8 cellular contexts compared by ENCODE assay signal in genomic region chr17:75289122-75289831, GRCh38. TPM values are rescaled to one million over a fixed set of nuclear protein-coding genes. Genes with fewer than 3 reads are reported as not detected.
DNase-seq lines count a peak whose midpoint lies in the region; ATAC-seq, FAIRE-seq and TF ChIP-seq lines count a peak whose summit lies in the region.

TSS of gene SLC25A19 (minus strand) at chr17:75289433. CDS start at chr17:75286764, 2,669 bp downstream.

- H3K27me3 ChIP-seq in endothelial cell of umbilical vein (ENCODE audit: control insufficient read depth in 2 of 2, insufficient read depth in 2 of 2, low read length in 2 of 2), result no peaks in the 10 kb centered on the region

- no peaks in the 10 kb centered on the region for H3K9me1 ChIP-seq in endothelial cell of umbilical vein (replicated peaks; ENCODE audit: control insufficient read depth, extremely low read depth, insufficient read depth, low read length)

- CTCF ChIA-PET in OCI-LY7 (lab: Charles Lee; ENCODE audit: unreplicated experiment) (interaction anchor here (0.6 to 1.4 kb wide), 17 partner anchors 14 to 123 kb away, joined by 3 to 20 read pairs (median 4); partner anchors contain the start of genes MIF4GD and MRPS7), endothelial cell of umbilical vein (lab: Charles Lee) (interaction anchor here (0.8 to 2.4 kb wide), 11 partner anchors 20 to 227 kb away, joined by 3 to 68 read pairs (median 6); partner anchors contain the start of genes GGA3, GRB2, MIF4GD and MRPS7)

- H3K9me3 ChIP-seq in OCI-LY7 (ENCODE audit: low read length) (no peaks in the 10 kb centered on the region), endothelial cell of umbilical vein (replicated peaks; ENCODE audit: control insufficient read depth, insufficient read depth, low read length) (no peaks in the 10 kb centered on the region)

- POLR2A ChIA-PET in OCI-LY7 (lab: Charles Lee) (interaction anchor here (0.6 to 6.2 kb wide), 38 partner anchors 8 to 237 kb away, joined by 3 to 91 read pairs (median 4); partner anchors contain the start of genes GGA3, GRB2, MIF4GD and MRPS7), endothelial cell of umbilical vein (lab: Charles Lee) (interaction anchor here (0.6 to 1.7 kb wide), 8 partner anchors 11 to 151 kb away, joined by 3 to 17 read pairs (median 4); partner anchors contain the start of genes GGA3, GRB2, MIF4GD and MRPS7)

- peak; percentile 100 for FAIRE-seq in endothelial cell of umbilical vein (lab: Jason Lieb, UNC)

- BruUV-seq in OCI-LY7 (replicated peaks; lab: Mats Ljungman, UMichigan), result no TSS peak
- no TSS peak for BruUV-seq in endothelial cell of umbilical vein (replicated peaks; lab: Mats Ljungman, UMichigan)

- H2AFZ ChIP-seq in OCI-LY7 (ENCODE audit: low read length), result peak within 1 kb of the TSS; percentile 61; the same call in 1 of the 2 replicates
- H2AFZ ChIP-seq in endothelial cell of umbilical vein (ENCODE audit: low read depth, low read length), result peak within 1 kb of the TSS; percentile 85

- H3K4me1 ChIP-seq in OCI-LY7 (ENCODE audit: insufficient read depth, low read length, poor library complexity, severe bottlenecking) (peaks cover 52% of the 10 kb centered on the region), endothelial cell of umbilical vein (ENCODE audit: control insufficient read depth, extremely low read depth, insufficient read depth, low read length) (peaks cover 8% of the 10 kb centered on the region)

- peak; percentile 69 for TF ChIP-seq CTCF in OCI-LY7 (conservative IDR thresholded peaks at IDR 0.05; ENCODE audit: low read length)
- no peak for TF ChIP-seq CTCF in endothelial cell of umbilical vein (IDR thresholded peaks at IDR 0.05; ENCODE audit: extremely low read depth in 1 of 2, insufficient read depth in 1 of 2, low read depth in 1 of 2, low read length in 2 of 2)

- no peaks in the 10 kb centered on the region for H3K9me2 ChIP-seq in OCI-LY7 (ENCODE audit: insufficient read depth, low read length)

- peak; percentile 9 for TF ChIP-seq POLR2A in endothelial cell of umbilical vein (IDR thresholded peaks at IDR 0.05; ENCODE audit: low read depth, low read length)

- intact Hi-C loops in OCI-LY7 (cut with micrococcal nuclease; ENCODE audit: unreplicated experiment) (loop anchor here (1.0 to 5.0 kb wide), 5 partner anchors 18 to 228 kb away; partner anchors contain the start of genes CASKIN2, MIF4GD and TSEN54), endothelial cell of umbilical vein (cut with micrococcal nuclease) (loop anchor here (1.0 to 2.0 kb wide), 4 partner anchors 18 to 226 kb away; partner anchors contain the start of genes CASKIN2, GRB2 and MIF4GD)

- H3K79me2 ChIP-seq in OCI-LY7 (ENCODE audit: insufficient read depth, low read depth, low read length) (peaks cover 39% of the 10 kb centered on the region), endothelial cell of umbilical vein (ENCODE audit: control insufficient read depth, insufficient read depth, low read length) (peaks cover 8% of the 10 kb centered on the region)

- H3K4me3 ChIP-seq in OCI-LY7 (ENCODE audit: low read depth, low read length, poor library complexity, severe bottlenecking) (peak within 1 kb of the TSS; percentile 86), endothelial cell of umbilical vein (replicated peaks in 1 of 3; ENCODE audit: insufficient read depth in 1 of 3, low read depth in 1 of 3, low read length in 3 of 3) (peak within 1 kb of the TSS; percentile 66 to 85 (median 75))

- peak; percentile 78 for ATAC-seq in GM21526 (IDR thresholded peaks at IDR 0.05; ENCODE audit: low FRiP score, unreplicated experiment)

- H3K27ac ChIP-seq in OCI-LY7 (ENCODE audit: low read depth, low read length, poor library complexity, severe bottlenecking) (peak within 1 kb of the TSS; percentile 80), endothelial cell of umbilical vein (ENCODE audit: insufficient read depth, low read depth, low read length) (peak within 1 kb of the TSS; percentile 86)

- H3K36me3 ChIP-seq in OCI-LY7 (ENCODE audit: insufficient read depth, low read length), result peaks cover 39% of the 10 kb centered on the region
- H3K36me3 ChIP-seq in endothelial cell of umbilical vein (ENCODE audit: control insufficient read depth in 2 of 2, extremely low read depth in 1 of 2, insufficient read depth in 2 of 2, low read length in 2 of 2), result peaks cover 0 to 10% of the 10 kb centered on the region in 2 experiments

- DNase-seq in DMS114 treated with DMSO at 0.1 percent for 48 hours (lab: John Stamatoyannopoulos, UW; ENCODE audit: unreplicated experiment) (peak; percentile 96), HuH-7.5 (ENCODE audit: low spot score) (peak; percentile 98), OCI-LY7 (ENCODE audit: low spot score) (peak; percentile 100), activated T-cell treated with anti-CD3 and anti-CD28 coated beads for 1 hour (ENCODE audit: low read depth) (peak; percentile 87), endothelial cell of umbilical vein (ENCODE audit: low read depth, low spot score) (peak; percentile 100), middle frontal gyrus (ENCODE audit: extremely low spot score, low spot score) (peak; percentile 97)
- DNase-seq in stimulated activated CD8-positive, alpha-beta memory T cell treated with anti-CD3 and anti-CD28 coated beads, Interleukin-2, amount 100 ng/mL, for 48 hours (ENCODE audit: low read depth in 2 of 2), result peak; percentile 93 to 97

- peak within 1 kb of the TSS; percentile 89 for H3K9ac ChIP-seq in endothelial cell of umbilical vein (replicated peaks; ENCODE audit: extremely low read depth, insufficient read depth, low read length)

- H4K20me1 ChIP-seq in OCI-LY7 (ENCODE audit: insufficient read depth, low read length) (peaks cover 12% of the 10 kb centered on the region; the same call in 1 of the 2 replicates), endothelial cell of umbilical vein (replicated peaks; ENCODE audit: control insufficient read depth, extremely low read depth, insufficient read depth, low read length) (no peaks in the 10 kb centered on the region)

- peak within 1 kb of the TSS; percentile 100 for H3K4me2 ChIP-seq in OCI-LY7 (ENCODE audit: low read length)
- H3K4me2 ChIP-seq in endothelial cell of umbilical vein (ENCODE audit: insufficient read depth, low read length), result peak within 1 kb of the TSS; percentile 83

- dilution Hi-C loops in endothelial cell of umbilical vein (cut with MboI; ENCODE audit: extremely low pct_ligation_motif_present, low sequenced_read_pairs), result no loop called here

TF ChIP-seq in endothelial cell of umbilical vein, 7 proteins besides CTCF, POLR2A, EP300 and RAD21:
- TF ChIP-seq MAX (IDR thresholded peaks at IDR 0.05; ENCODE audit: insufficient read depth, insufficient read length) (peak; percentile 34), POLR2AphosphoS5 (IDR thresholded peaks at IDR 0.05; ENCODE audit: insufficient read depth, low read depth, low read length) (peak; percentile 49), FOS (IDR thresholded peaks at IDR 0.05; ENCODE audit: borderline replicate concordance, insufficient read depth, low read length) (no peak), MYC (IDR thresholded peaks at IDR 0.05; ENCODE audit: low read depth, low read length) (no peak), JUN (IDR thresholded peaks at IDR 0.05; ENCODE audit: borderline replicate concordance, insufficient read depth, insufficient read length, low read depth) (no peak)

RNA-seq across cellular contexts. Expression of gene SLC25A19, which starts in this region (rescaled TPM):
- 113 TPM in 2 replicates for total RNA-seq in OCI-LY7 (2014; rRNA removed; shearing (Covaris generic))
- total RNA-seq in OCI-LY7 (2022), result 118 and 144 TPM in 2 replicates
- total RNA-seq in endothelial cell of umbilical vein, result 16.8 and 20.9 TPM in 2 replicates
- polyA plus RNA-seq in endothelial cell of umbilical vein, result 20.0 and 20.6 TPM in 2 replicates
- 19.2 TPM in 2 replicates for polyA plus RNA-seq in endothelial cell of umbilical vein (2011; cell fraction: cytosol; rRNA removed)
- polyA plus RNA-seq in endothelial cell of umbilical vein (2011; cell fraction: nucleus; rRNA removed), result 16.0 and 17.7 TPM in 2 replicates
- 17.9 and 24.1 TPM in 2 replicates for polyA plus RNA-seq in endothelial cell of umbilical vein (2012)
- polyA minus RNA-seq in endothelial cell of umbilical vein, result 9.9 and 13.4 TPM in 2 replicates
- polyA minus RNA-seq in endothelial cell of umbilical vein (2011; cell fraction: cytosol; rRNA and poly(A)+ RNA removed), result 35.7 TPM
- polyA minus RNA-seq in endothelial cell of umbilical vein (2011; cell fraction: nucleus; rRNA and poly(A)+ RNA removed), result 3.7 and 6.2 TPM in 2 replicates

Comparison
In these comparisons a context has a peak if more than half of its experiments do, and no peak if none do; other contexts are left out.
1. Peak in every context shown above with its lines: DNase-seq, ATAC-seq, H3K4me3 ChIP-seq and H3K27ac ChIP-seq.